In genomic region chr14:34999500-34999899, GRCh38 we compare ENCODE assay signal across 30 cellular contexts.
"Had no signal": no experiment of that assay in that cellular context is flagged by ENCODE, and none has a peak within 500 bp of the region (broad histone marks: within the 10 kb centered on the region; RNA-seq: fewer than 3 reads in every experiment).

No MANE protein-coding gene starts in this region.

- H3K27ac Mint-ChIP-seq: mesothelial cell of epicardium; natural killer cell treated with Interleukin-12 subunit alpha and Interleukin-12 subunit beta and Interleukin-15 and Interleukin-18, amount 100 ng/mL, for 72 hours had no signal

- H3K4me2 ChIP-seq: hepatocyte had no signal

- H3K27me3 Mint-ChIP-seq: naive thymus-derived CD4-positive, alpha-beta T cell; natural killer cell treated with Interleukin-12 subunit alpha and Interleukin-12 subunit beta and Interleukin-15 and Interleukin-18, amount 100 ng/mL, for 72 hours; stimulated activated naive B cell treated with anti-CD40 and anti-IgM and Interleukin-4, amounts not matched to agents 10 μg/mL and 1 μg/mL and 100 μg/mL, for 72 hours had no signal

- H2AFZ ChIP-seq: hepatocyte had no signal

- H3K9me3 Mint-ChIP-seq: mesothelial cell of epicardium; naive thymus-derived CD4-positive, alpha-beta T cell; natural killer cell treated with Interleukin-12 subunit alpha and Interleukin-12 subunit beta and Interleukin-15 and Interleukin-18, amount 100 ng/mL, for 72 hours; neural crest cell; stimulated activated naive B cell treated with anti-CD40 and anti-IgM and Interleukin-4, amounts not matched to agents 10 μg/mL and 1 μg/mL and 100 μg/mL, for 72 hours had no signal

- H3K4me1 Mint-ChIP-seq: mesothelial cell of epicardium had no signal

- H3K9me3 ChIP-seq: left lung, pancreas, prostate gland, right atrium auricular region, stomach, testis, thyroid gland, transverse colon, upper lobe of left lung, vagina had no signal

- FAIRE-seq: keratinocyte, pancreas had no signal

- H3K4me1 ChIP-seq: prostate gland, right atrium auricular region, testis, thyroid gland, vagina had no signal

- ATAC-seq: left cardiac atrium; left lung; naive thymus-derived CD4-positive, alpha-beta T cell; natural killer cell treated with Interleukin-12 subunit alpha and Interleukin-12 subunit beta and Interleukin-15 and Interleukin-18, amount 100 ng/mL, for 72 hours; pancreas; sciatic nerve; stimulated activated naive B cell treated with anti-CD40 and anti-IgM and Interleukin-4, amounts not matched to agents 10 μg/mL and 1 μg/mL and 100 μg/mL, for 72 hours; stimulated activated naive CD8-positive, alpha-beta T cell treated with anti-CD3 and anti-CD28 coated beads, Interleukin-15, Interleukin-2, amounts not matched to agents 100 U/mL and 50 U/mL, for 24 hours had no signal

- H3K27ac ChIP-seq: hepatocyte, left lung, pancreas, prostate gland, right atrium auricular region, skin epidermis, stomach, testis, thyroid gland, transverse colon, upper lobe of left lung, vagina had no signal

- H3K27me3 ChIP-seq: hepatocyte, left lung, pancreas, right atrium auricular region, stomach, testis, thyroid gland, transverse colon, upper lobe of left lung, vagina had no signal

- H3K4me3 Mint-ChIP-seq: mesothelial cell of epicardium; naive thymus-derived CD4-positive, alpha-beta T cell; natural killer cell treated with Interleukin-12 subunit alpha and Interleukin-12 subunit beta and Interleukin-15 and Interleukin-18, amount 100 ng/mL, for 72 hours; neural crest cell; stimulated activated naive B cell treated with anti-CD40 and anti-IgM and Interleukin-4, amounts not matched to agents 10 μg/mL and 1 μg/mL and 100 μg/mL, for 72 hours had no signal

- H3K36me3 ChIP-seq: prostate gland, thyroid gland had no signal

- DNase-seq: kidney glomerular epithelial cell; left cardiac atrium; left lung; mesendoderm; naive thymus-derived CD4-positive, alpha-beta T cell; nucleus accumbens; pancreas; posterior cingulate gyrus; stimulated activated CD4-positive, alpha-beta T cell treated with anti-CD3 and anti-CD28 coated beads, Interleukin-12 subunit alpha, Interleukin-12 subunit beta, amount 100 ng/mL, for 4 hours; stimulated activated CD4-positive, alpha-beta T cell treated with anti-CD3 and anti-CD28 coated beads, Interleukin-15, amount 100 ng/mL, for 24 hours; stimulated activated CD4-positive, alpha-beta T cell treated with anti-CD3 and anti-CD28 coated beads, Interleukin-2, amount 100 ng/mL, for 24 hours; stimulated activated CD4-positive, alpha-beta T cell treated with anti-CD3 and anti-CD28 coated beads, Interleukin-4, amount 100 ng/mL, for 1 hour; stimulated activated naive B cell treated with anti-CD40 and anti-IgM and Interleukin-4, amounts not matched to agents 10 μg/mL and 1 μg/mL and 100 μg/mL, for 72 hours; stimulated activated naive CD8-positive, alpha-beta T cell treated with anti-CD3 and anti-CD28 coated beads, Interleukin-15, Interleukin-2, amounts not matched to agents 100 U/mL and 50 U/mL, for 24 hours; stomach; testis; thyroid gland; transverse colon; upper lobe of left lung had no signal

- H3K4me3 ChIP-seq: hepatocyte, left lung, lung, pancreas, prostate gland, right atrium auricular region, skin epidermis, stomach, testis, thyroid gland, transverse colon, upper lobe of left lung, vagina had no signal
